Comparison of ENCODE assay signal across 18 cellular contexts in genomic region chr17:33080091-33080490, GRCh38.
DNase-seq lines count a peak whose midpoint lies in the region; ATAC-seq and TF ChIP-seq lines count a peak whose summit lies in the region.
"Had no signal": no experiment of that assay in that cellular context is flagged by ENCODE, and none has a peak within 500 bp of the region (broad histone marks: within the 10 kb centered on the region; RNA-seq: fewer than 3 reads in every experiment).

No MANE protein-coding gene starts in this region.

- H3K4me1 ChIP-seq in colonic mucosa: no peaks in the 10 kb centered on the region
- peaks cover 0 to 15% (median 1%) of the 10 kb centered on the region in 4 donors for H3K4me1 ChIP-seq in transverse colon
- H3K4me1 ChIP-seq: BLaER1, Caco-2 had no signal

- no peaks in the 10 kb centered on the region for H3K36me3 ChIP-seq in colonic mucosa
- H3K36me3 ChIP-seq in transverse colon: no peaks in the 10 kb centered on the region
- H3K36me3 ChIP-seq: BLaER1 had no signal

- DNase-seq in colonic mucosa: peak; percentile 46
- peak; percentile 23 to 31 for DNase-seq in left colon
- no peak for DNase-seq in nephron progenitor cell
- DNase-seq in transverse colon: peak; percentile 23
- no peak for DNase-seq in ecto neural progenitor cell (ENCODE audit: low spot score)
- no peak for DNase-seq in type B pancreatic cell (ENCODE audit: extremely low spot score, unreplicated experiment)
- no peak for DNase-seq in activated CD8-positive, alpha-beta T cell treated with anti-CD3 and anti-CD28 coated beads, Interleukin-2, amount 10 ng/mL, durations not matched to agents 7 days and 5 days
- DNase-seq: Caco-2; CD4-positive, CD25-positive, alpha-beta regulatory T cell; CD8-positive, alpha-beta T cell; DMS153; DND-41; H7; HCEC 1CT had no signal

- H3K36me3 Mint-ChIP-seq in nephron progenitor cell (ENCODE audit: low read depth) (no peaks in the 10 kb centered on the region), type B pancreatic cell (no peaks in the 10 kb centered on the region)
- no peaks in the 10 kb centered on the region for H3K36me3 Mint-ChIP-seq in activated CD8-positive, alpha-beta T cell treated with anti-CD3 and anti-CD28 coated beads, Interleukin-2, amount 10 ng/mL, durations not matched to agents 7 days and 5 days (ENCODE audit: low read depth)
- H3K36me3 Mint-ChIP-seq: CD4-positive, CD25-positive, alpha-beta regulatory T cell; CD8-positive, alpha-beta T cell had no signal

- POLR2A ChIA-PET in activated CD8-positive, alpha-beta T cell treated with anti-CD3 and anti-CD28 coated beads, Interleukin-2, amount 10 ng/mL, durations not matched to agents 7 days and 5 days (lab: Charles Lee): no interaction called here

- H3K4me3 Mint-ChIP-seq in nephron progenitor cell (no peak overlapping the region), type B pancreatic cell (no peak overlapping the region)
- no peak overlapping the region for H3K4me3 Mint-ChIP-seq in activated CD8-positive, alpha-beta T cell treated with anti-CD3 and anti-CD28 coated beads, Interleukin-2, amount 10 ng/mL, durations not matched to agents 7 days and 5 days
- H3K4me3 Mint-ChIP-seq: B cell; CD4-positive, CD25-positive, alpha-beta regulatory T cell; CD8-positive, alpha-beta T cell had no signal

- H3K27ac ChIP-seq in colonic mucosa: no peak overlapping the region
- H3K27ac ChIP-seq in transverse colon: peak overlapping the region in 3 of 4 donors; percentile 3 to 51 (median 5)
- H3K27ac ChIP-seq: 22Rv1, BLaER1, C4-2B had no signal

- CTCF ChIA-PET in activated CD8-positive, alpha-beta T cell treated with anti-CD3 and anti-CD28 coated beads, Interleukin-2, amount 10 ng/mL, durations not matched to agents 7 days and 5 days (lab: Charles Lee): no interaction called here

- intact Hi-C loops in colonic mucosa (cut with DNase I) (no loop called here), left colon (cut with DNase I, micrococcal nuclease) (no loop called here), transverse colon (cut with DNase I; ENCODE audit: low total_unique reads) (no loop called here)

- TF ChIP-seq CTCF in colonic mucosa (IDR thresholded peaks at IDR 0.05) (no peak), nephron progenitor cell (IDR thresholded peaks at IDR 0.05) (no peak), transverse colon (IDR thresholded peaks at IDR 0.05) (no peak), type B pancreatic cell (conservative IDR thresholded peaks at IDR 0.05) (no peak)

- peak overlapping the region; percentile 19 for H3K27ac Mint-ChIP-seq in nephron progenitor cell
- H3K27ac Mint-ChIP-seq in type B pancreatic cell: no peak overlapping the region
- H3K27ac Mint-ChIP-seq in activated CD8-positive, alpha-beta T cell treated with anti-CD3 and anti-CD28 coated beads, Interleukin-2, amount 10 ng/mL, durations not matched to agents 7 days and 5 days: no peak overlapping the region
- H3K27ac Mint-ChIP-seq: B cell; CD4-positive, CD25-positive, alpha-beta regulatory T cell; CD8-positive, alpha-beta T cell had no signal

- H3K4me1 Mint-ChIP-seq in nephron progenitor cell (peaks cover 18% of the 10 kb centered on the region), type B pancreatic cell (ENCODE audit: unreplicated experiment) (no peaks in the 10 kb centered on the region)
- H3K4me1 Mint-ChIP-seq in activated CD8-positive, alpha-beta T cell treated with anti-CD3 and anti-CD28 coated beads, Interleukin-2, amount 10 ng/mL, durations not matched to agents 7 days and 5 days (ENCODE audit: low read depth): no peaks in the 10 kb centered on the region
- H3K4me1 Mint-ChIP-seq: B cell; CD4-positive, CD25-positive, alpha-beta regulatory T cell had no signal

- H3K27me3 Mint-ChIP-seq in nephron progenitor cell (ENCODE audit: low read depth, poor library complexity) (peaks cover 3% of the 10 kb centered on the region), type B pancreatic cell (peaks cover 42% of the 10 kb centered on the region)
- H3K27me3 Mint-ChIP-seq in activated CD8-positive, alpha-beta T cell treated with anti-CD3 and anti-CD28 coated beads, Interleukin-2, amount 10 ng/mL, durations not matched to agents 7 days and 5 days (ENCODE audit: low read depth): peaks cover 12% of the 10 kb centered on the region

- TF ChIP-seq EP300 in transverse colon (IDR thresholded peaks at IDR 0.05; ENCODE audit: low read depth): no peak

- TF ChIP-seq POLR2A in transverse colon (IDR thresholded peaks at IDR 0.05): no peak

- H3K9ac ChIP-seq in colonic mucosa (ENCODE audit: low read depth in 2 of 2, low read length in 2 of 2): no peak overlapping the region
- H3K9ac ChIP-seq: BLaER1 had no signal

- H3K9me3 ChIP-seq in colonic mucosa: no peaks in the 10 kb centered on the region
- H3K9me3 ChIP-seq in transverse colon: no peaks in the 10 kb centered on the region
- H3K9me3 ChIP-seq: BLaER1, Caco-2 had no signal

- no peaks in the 10 kb centered on the region for H3K27me3 ChIP-seq in colonic mucosa
- H3K27me3 ChIP-seq in transverse colon: no peaks in the 10 kb centered on the region
- H3K27me3 ChIP-seq: BLaER1 had no signal

- 65 to 78% methylated on average over 3 of the region's 3 CpGs for WGBS in transverse colon (ENCODE audit: low coverage in 1 of 2), 2 donors

- H3K9me3 Mint-ChIP-seq in nephron progenitor cell (no peaks in the 10 kb centered on the region), type B pancreatic cell (no peaks in the 10 kb centered on the region)
- no peaks in the 10 kb centered on the region for H3K9me3 Mint-ChIP-seq in activated CD8-positive, alpha-beta T cell treated with anti-CD3 and anti-CD28 coated beads, Interleukin-2, amount 10 ng/mL, durations not matched to agents 7 days and 5 days (ENCODE audit: insufficient read depth)
- H3K9me3 Mint-ChIP-seq: CD8-positive, alpha-beta T cell had no signal

- no peak overlapping the region for H3K4me3 ChIP-seq in colonic mucosa
- H3K4me3 ChIP-seq in transverse colon: no peak overlapping the region
- H3K4me3 ChIP-seq: BLaER1 had no signal

- in situ Hi-C loops in transverse colon (cut with MboI; ENCODE audit: low pct_ligation_motif_present in 1 of 4, low pct_unique_long_range_greater_than_20kb in 1 of 4, low sequenced_read_pairs in 3 of 4): no loop called here

- ATAC-seq in left colon: peak; percentile 87
- ATAC-seq in activated CD8-positive, alpha-beta T cell treated with anti-CD3 and anti-CD28 coated beads, Interleukin-2, amount 10 ng/mL, durations not matched to agents 7 days and 5 days: no peak
- ATAC-seq: CD8-positive, alpha-beta T cell had no signal

Comparison
In these comparisons a context has a peak if more than half of its experiments do, and no peak if none do; other contexts are left out.
1. DNase-seq: peak in colonic mucosa (single experiment), left colon (2 of 2) and transverse colon (single experiment); none in nephron progenitor cell (single experiment), ecto neural progenitor cell (single experiment), type B pancreatic cell (single experiment) and activated CD8-positive, alpha-beta T cell treated with anti-CD3 and anti-CD28 coated beads, Interleukin-2, amount 10 ng/mL, durations not matched to agents 7 days and 5 days (single experiment).